1 cellular context compared by ENCODE assay signal in the genomic region with DNA sequence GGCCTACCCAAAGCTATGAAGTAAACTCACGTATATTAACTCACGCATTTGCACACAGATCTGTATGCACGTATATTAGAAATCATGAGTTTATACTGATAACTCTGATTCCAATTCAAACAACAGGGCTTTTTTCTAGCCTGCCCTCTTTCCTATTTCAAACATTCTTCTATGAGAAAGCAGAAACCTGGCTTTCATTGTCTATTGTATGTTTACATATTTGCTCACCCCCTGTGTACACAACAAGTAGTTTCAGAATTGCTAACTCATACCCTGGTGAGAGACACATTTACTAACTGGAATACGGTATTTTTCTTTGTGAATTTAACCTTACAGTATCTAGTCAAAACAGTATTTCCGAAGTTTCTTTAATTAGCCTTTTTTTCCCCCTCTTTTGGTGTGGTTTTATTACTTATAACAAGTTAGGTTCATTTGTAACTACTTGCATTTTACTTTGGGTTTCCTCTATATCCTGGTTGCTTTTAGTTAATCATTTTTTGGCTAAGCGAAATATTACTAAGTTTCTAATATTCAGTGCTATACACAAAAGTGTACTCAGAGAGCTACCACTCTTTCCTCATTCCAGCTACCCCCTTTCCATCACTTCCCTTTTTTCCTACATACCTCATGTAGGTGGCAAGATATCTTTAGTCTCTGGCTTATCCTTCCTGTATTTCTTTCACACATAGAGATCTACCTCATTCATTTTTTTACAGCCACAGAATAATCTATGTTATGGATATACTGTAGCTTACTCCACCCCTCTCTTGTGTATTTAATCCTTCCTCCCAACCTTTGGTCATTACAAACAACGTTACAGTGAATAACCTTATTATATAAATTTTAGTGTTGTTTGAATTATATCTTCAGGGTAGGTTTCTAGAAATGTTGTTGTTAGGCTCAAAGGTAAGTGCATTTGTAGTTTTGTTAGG.
TF ChIP-seq lines count a peak whose summit lies in the region.

No MANE protein-coding gene starts in this region.

TF ChIP-seq in HepG2, 621 proteins besides CTCF, POLR2A, EP300 and RAD21 (continued from another document):
- TF ChIP-seq NONO (IDR thresholded peaks at IDR 0.05): no peak
- no peak for TF ChIP-seq NONO (CRISPR knock-in tag; conservative IDR thresholded peaks at IDR 0.05)
- 0 out of 2 replicates have a peak, but pooled peaks have one; percentile 48 for TF ChIP-seq ZNF12 (CRISPR knock-in tag; IDR thresholded peaks at IDR 0.05)
- peak; percentile 92 for TF ChIP-seq FOXA3 (CRISPR knock-in tag; IDR thresholded peaks at IDR 0.05)
- no peak for TF ChIP-seq STAT5B (CRISPR knock-in tag; IDR thresholded peaks at IDR 0.05)
- peak; percentile 78 for TF ChIP-seq NFE2L2 (IDR thresholded peaks at IDR 0.05; ENCODE audit: low read length)
- peak; percentile 64; the same call in 1 of the 2 replicates for TF ChIP-seq ARID3A (IDR thresholded peaks at IDR 0.05; ENCODE audit: low read depth, low read length)
- no peak for TF ChIP-seq ZNF7 (CRISPR knock-in tag; IDR thresholded peaks at IDR 0.05)
- TF ChIP-seq ATF1 (CRISPR knock-in tag; IDR thresholded peaks at IDR 0.05): no peak
- no peak for TF ChIP-seq KMT2A (CRISPR knock-in tag; IDR thresholded peaks at IDR 0.05)
- TF ChIP-seq ZSCAN20 (CRISPR knock-in tag; IDR thresholded peaks at IDR 0.05; ENCODE audit: borderline replicate concordance): no peak
- no peak for TF ChIP-seq ZNF782 (CRISPR knock-in tag; IDR thresholded peaks at IDR 0.05; ENCODE audit: borderline replicate concordance)
- TF ChIP-seq CBX2 (IDR thresholded peaks at IDR 0.05; ENCODE audit: low read depth, low read length): no peak
- no peak for TF ChIP-seq CBX2 (CRISPR knock-in tag; IDR thresholded peaks at IDR 0.05; ENCODE audit: low read depth)
- TF ChIP-seq, protein P1, sequence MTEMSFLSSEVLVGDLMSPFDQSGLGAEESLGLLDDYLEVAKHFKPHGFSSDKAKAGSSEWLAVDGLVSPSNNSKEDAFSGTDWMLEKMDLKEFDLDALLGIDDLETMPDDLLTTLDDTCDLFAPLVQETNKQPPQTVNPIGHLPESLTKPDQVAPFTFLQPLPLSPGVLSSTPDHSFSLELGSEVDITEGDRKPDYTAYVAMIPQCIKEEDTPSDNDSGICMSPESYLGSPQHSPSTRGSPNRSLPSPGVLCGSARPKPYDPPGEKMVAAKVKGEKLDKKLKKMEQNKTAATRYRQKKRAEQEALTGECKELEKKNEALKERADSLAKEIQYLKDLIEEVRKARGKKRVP (CRISPR knock-in tag; IDR thresholded peaks at IDR 0.05): no peak
- no peak for TF ChIP-seq MLLT10 (CRISPR knock-in tag; IDR thresholded peaks at IDR 0.05)
- TF ChIP-seq MAFK (conservative IDR thresholded peaks at IDR 0.05 in 1 of 2, IDR thresholded peaks at IDR 0.05 in 1 of 2; ENCODE audit: low read length in 2 of 2): peak in 1 of 2 experiments; percentile 47; a peak in 3 of 4 replicates
- no peak for TF ChIP-seq ZNF781 (CRISPR knock-in tag; IDR thresholded peaks at IDR 0.05; ENCODE audit: borderline replicate concordance, not compliant biosample characterization)
- peak; percentile 36 for TF ChIP-seq MAFF (IDR thresholded peaks at IDR 0.05; ENCODE audit: low read depth, low read length)
- 0 out of 2 replicates have a peak, but pooled peaks have one; percentile 36 for TF ChIP-seq NFE2 (CRISPR knock-in tag; IDR thresholded peaks at IDR 0.05)
- peak; percentile 73; the same call in 1 of the 2 replicates for TF ChIP-seq SOX5 (CRISPR knock-in tag; IDR thresholded peaks at IDR 0.05; ENCODE audit: borderline replicate concordance)
- peak; percentile 39; the same call in 1 of the 2 replicates for TF ChIP-seq FOXP1 (IDR thresholded peaks at IDR 0.05)
- peak; percentile 82 for TF ChIP-seq FOXP1 (CRISPR knock-in tag; IDR thresholded peaks at IDR 0.05)
- no peak for TF ChIP-seq ZBTB37 (CRISPR knock-in tag; IDR thresholded peaks at IDR 0.05)
- TF ChIP-seq, protein P2, sequence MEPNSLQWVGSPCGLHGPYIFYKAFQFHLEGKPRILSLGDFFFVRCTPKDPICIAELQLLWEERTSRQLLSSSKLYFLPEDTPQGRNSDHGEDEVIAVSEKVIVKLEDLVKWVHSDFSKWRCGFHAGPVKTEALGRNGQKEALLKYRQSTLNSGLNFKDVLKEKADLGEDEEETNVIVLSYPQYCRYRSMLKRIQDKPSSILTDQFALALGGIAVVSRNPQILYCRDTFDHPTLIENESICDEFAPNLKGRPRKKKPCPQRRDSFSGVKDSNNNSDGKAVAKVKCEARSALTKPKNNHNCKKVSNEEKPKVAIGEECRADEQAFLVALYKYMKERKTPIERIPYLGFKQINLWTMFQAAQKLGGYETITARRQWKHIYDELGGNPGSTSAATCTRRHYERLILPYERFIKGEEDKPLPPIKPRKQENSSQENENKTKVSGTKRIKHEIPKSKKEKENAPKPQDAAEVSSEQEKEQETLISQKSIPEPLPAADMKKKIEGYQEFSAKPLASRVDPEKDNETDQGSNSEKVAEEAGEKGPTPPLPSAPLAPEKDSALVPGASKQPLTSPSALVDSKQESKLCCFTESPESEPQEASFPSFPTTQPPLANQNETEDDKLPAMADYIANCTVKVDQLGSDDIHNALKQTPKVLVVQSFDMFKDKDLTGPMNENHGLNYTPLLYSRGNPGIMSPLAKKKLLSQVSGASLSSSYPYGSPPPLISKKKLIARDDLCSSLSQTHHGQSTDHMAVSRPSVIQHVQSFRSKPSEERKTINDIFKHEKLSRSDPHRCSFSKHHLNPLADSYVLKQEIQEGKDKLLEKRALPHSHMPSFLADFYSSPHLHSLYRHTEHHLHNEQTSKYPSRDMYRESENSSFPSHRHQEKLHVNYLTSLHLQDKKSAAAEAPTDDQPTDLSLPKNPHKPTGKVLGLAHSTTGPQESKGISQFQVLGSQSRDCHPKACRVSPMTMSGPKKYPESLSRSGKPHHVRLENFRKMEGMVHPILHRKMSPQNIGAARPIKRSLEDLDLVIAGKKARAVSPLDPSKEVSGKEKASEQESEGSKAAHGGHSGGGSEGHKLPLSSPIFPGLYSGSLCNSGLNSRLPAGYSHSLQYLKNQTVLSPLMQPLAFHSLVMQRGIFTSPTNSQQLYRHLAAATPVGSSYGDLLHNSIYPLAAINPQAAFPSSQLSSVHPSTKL (CRISPR knock-in tag; IDR thresholded peaks at IDR 0.05): peak; percentile 60; the same call in 1 of the 2 replicates
- no peak for TF ChIP-seq SOX6 (IDR thresholded peaks at IDR 0.05)
- peak; percentile 46; the same call in 1 of the 2 replicates for TF ChIP-seq SOX6 (CRISPR knock-in tag; IDR thresholded peaks at IDR 0.05)
- TF ChIP-seq ZMAT3 (CRISPR knock-in tag; conservative IDR thresholded peaks at IDR 0.05): no peak
- TF ChIP-seq CHD4 (IDR thresholded peaks at IDR 0.05; ENCODE audit: borderline replicate concordance, low read length): no peak
- TF ChIP-seq, protein P3, sequence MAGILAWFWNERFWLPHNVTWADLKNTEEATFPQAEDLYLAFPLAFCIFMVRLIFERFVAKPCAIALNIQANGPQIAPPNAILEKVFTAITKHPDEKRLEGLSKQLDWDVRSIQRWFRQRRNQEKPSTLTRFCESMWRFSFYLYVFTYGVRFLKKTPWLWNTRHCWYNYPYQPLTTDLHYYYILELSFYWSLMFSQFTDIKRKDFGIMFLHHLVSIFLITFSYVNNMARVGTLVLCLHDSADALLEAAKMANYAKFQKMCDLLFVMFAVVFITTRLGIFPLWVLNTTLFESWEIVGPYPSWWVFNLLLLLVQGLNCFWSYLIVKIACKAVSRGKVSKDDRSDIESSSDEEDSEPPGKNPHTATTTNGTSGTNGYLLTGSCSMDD (CRISPR knock-in tag; IDR thresholded peaks at IDR 0.05): no peak
- peak; percentile 15; the same call in 1 of the 2 replicates for TF ChIP-seq HMG20A (CRISPR knock-in tag; IDR thresholded peaks at IDR 0.05; ENCODE audit: borderline replicate concordance)
- no peak for TF ChIP-seq ZNF251 (CRISPR knock-in tag; IDR thresholded peaks at IDR 0.05)
- TF ChIP-seq AHDC1 (CRISPR knock-in tag; IDR thresholded peaks at IDR 0.05; ENCODE audit: borderline replicate concordance): peak; percentile 53; the same call in 1 of the 2 replicates
